Comparison of ENCODE assay signal across 9 cellular contexts in the genomic region with DNA sequence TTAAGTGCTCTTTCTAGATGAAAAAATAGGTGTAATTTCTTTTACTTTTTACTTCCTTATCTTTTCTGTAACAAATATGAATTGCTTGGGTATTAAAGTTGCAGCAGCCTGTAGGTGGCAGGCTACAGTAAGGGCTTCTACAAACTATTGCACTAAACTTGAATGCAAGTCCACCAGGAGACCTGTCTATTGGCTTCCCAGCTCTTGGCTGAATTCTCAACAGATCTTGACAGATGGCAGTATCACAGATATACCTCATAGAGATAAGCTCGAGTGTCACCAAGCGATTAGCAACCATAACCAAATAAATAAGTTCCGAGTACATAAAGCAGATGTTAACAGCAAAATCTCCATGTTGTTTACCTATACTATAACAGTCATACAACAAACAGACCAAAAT. TPM values are rescaled to one million over a fixed set of nuclear protein-coding genes. Genes with fewer than 3 reads are reported as not detected.
DNase-seq lines count a peak whose midpoint lies in the region; ATAC-seq and TF ChIP-seq lines count a peak whose summit lies in the region.
"Had no signal": no experiment of that assay in that cellular context is flagged by ENCODE, and none has a peak within 500 bp of the region (broad histone marks: within the 10 kb centered on the region; RNA-seq: fewer than 3 reads in every experiment).

No MANE protein-coding gene starts in this region.

- no peaks in the 10 kb centered on the region for H3K9me3 ChIP-seq in HCT116 (ENCODE audit: control insufficient read depth in 1 of 2, insufficient read depth in 1 of 2, low read depth in 1 of 2, low read length in 2 of 2)

- intact Hi-C loops in HCT116 (cut with micrococcal nuclease): loop anchor here (2.0 to 5.0 kb wide), 2 partner anchors 87 to 188 kb away; no protein-coding TSS in a partner anchor

- H3K27ac ChIP-seq in HCT116 (ENCODE audit: low read depth, low read length): no peak overlapping the region

- H3K4me1 ChIP-seq in HCT116 (ENCODE audit: control insufficient read depth in 1 of 2, insufficient read depth in 2 of 2, low read length in 2 of 2): peaks cover 13 to 14% of the 10 kb centered on the region in 2 experiments

- no peak overlapping the region for H2AFZ ChIP-seq in HCT116 (ENCODE audit: low read depth, low read length, poor library complexity, severe bottlenecking)

- TF ChIP-seq POLR2A in HCT116 (IDR thresholded peaks at IDR 0.05; ENCODE audit: borderline replicate concordance, extremely low read depth, insufficient read depth, insufficient read length): no peak

- H3K27me3 ChIP-seq in HCT116 (ENCODE audit: insufficient read depth, low read length): no peaks in the 10 kb centered on the region

- TF ChIP-seq RAD21 in HCT116 (IDR thresholded peaks at IDR 0.05; ENCODE audit: low read depth): peak; percentile 80

- H3K79me2 ChIP-seq in HCT116 (ENCODE audit: insufficient read depth, low read length): no peaks in the 10 kb centered on the region

- peak; percentile 35 for DNase-seq in COR-L47 (lab: John Stamatoyannopoulos, UW)
- peak; percentile 72 for DNase-seq in HCT116 (ENCODE audit: low read depth, low spot score)
- DNase-seq in OCI-M1 (lab: John Stamatoyannopoulos, UW): peak; percentile 79
- DNase-seq in activated naive CD4-positive, alpha-beta T cell treated with anti-CD3 and anti-CD28 coated beads, Interleukin-2, amount 50 U/mL, for 16 hours: peak; percentile 41
- peak; percentile 42 for DNase-seq in glomerular endothelial cell (ENCODE audit: extremely low read depth, low read depth, low spot score)
- peak; percentile 35 for DNase-seq in pulmonary artery endothelial cell (ENCODE audit: low read depth, low spot score)

- RAD21 ChIA-PET in HCT116 (lab: Charles Lee; ENCODE audit: low non-redundant PET in 1 of 2, low total read pairs in 2 of 2, uncharacterized antibody in 2 of 2, unreplicated experiment in 2 of 2): interaction anchor here (0.7 to 1.3 kb wide), 3 partner anchors 187 to 188 kb away, joined by 3 to 9 read pairs (median 3); no protein-coding TSS in a partner anchor

- POLR2A ChIA-PET in HCT116 (lab: Charles Lee): interaction anchor here (1.5 kb wide), 1 partner anchor 96 kb away, joined by 4 read pairs; no protein-coding TSS in a partner anchor

- no peaks in the 10 kb centered on the region for H3K9me2 ChIP-seq in HCT116 (ENCODE audit: insufficient read depth)

- ATAC-seq in HCT116 (peak; percentile 96), HG03520 (IDR thresholded peaks at IDR 0.05; ENCODE audit: unreplicated experiment) (no peak), HG02763 (IDR thresholded peaks at IDR 0.05; ENCODE audit: unreplicated experiment) (no peak)

- TF ChIP-seq CTCF in HCT116 (IDR thresholded peaks at IDR 0.05 in 2 of 3, conservative IDR thresholded peaks at IDR 0.05 in 1 of 3; ENCODE audit: borderline replicate concordance in 1 of 3, insufficient read depth in 1 of 3, low read depth in 2 of 3, low read length in 2 of 3): peak; percentile 76 to 89 (median 83)

- H4K20me1 ChIP-seq in HCT116 (ENCODE audit: insufficient read depth): no peaks in the 10 kb centered on the region

- no TSS peak for BruUV-seq in HCT116 (replicated peaks; lab: Mats Ljungman, UMichigan)

- H3K36me3 ChIP-seq in HCT116 (ENCODE audit: control insufficient read depth in 1 of 2, insufficient read depth in 2 of 2, low read length in 2 of 2): peaks cover 0 to 8% of the 10 kb centered on the region in 2 experiments; a peak in 1 of 4 replicates

- CTCF ChIA-PET in HCT116 (lab: Charles Lee): interaction anchor here (0.7 to 2.5 kb wide), 10 partner anchors 11 to 275 kb away, joined by 3 to 18 read pairs (median 4); no protein-coding TSS in a partner anchor

- no peak overlapping the region for H3K9ac ChIP-seq in HCT116 (ENCODE audit: low read length)

- H3K4me3 ChIP-seq in HCT116 (replicated peaks in 1 of 2; ENCODE audit: low read depth in 1 of 2, low read length in 2 of 2): no peak overlapping the region

- no peak overlapping the region for H3K4me2 ChIP-seq in HCT116 (ENCODE audit: low read length)

TF ChIP-seq in HCT116, 20 proteins besides CTCF, POLR2A, EP300 and RAD21:
- TF ChIP-seq SIN3A (IDR thresholded peaks at IDR 0.05; ENCODE audit: low read depth): no peak
- TF ChIP-seq FOSL1 (IDR thresholded peaks at IDR 0.05; ENCODE audit: low read depth): no peak
- TF ChIP-seq SRF (IDR thresholded peaks at IDR 0.05; ENCODE audit: low read depth): no peak
- TF ChIP-seq, protein P1, sequence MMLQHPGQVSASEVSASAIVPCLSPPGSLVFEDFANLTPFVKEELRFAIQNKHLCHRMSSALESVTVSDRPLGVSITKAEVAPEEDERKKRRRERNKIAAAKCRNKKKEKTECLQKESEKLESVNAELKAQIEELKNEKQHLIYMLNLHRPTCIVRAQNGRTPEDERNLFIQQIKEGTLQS (IDR thresholded peaks at IDR 0.05): no peak
- no peak for TF ChIP-seq ELF1 (IDR thresholded peaks at IDR 0.05; ENCODE audit: borderline replicate concordance, low read depth)
- no peak for TF ChIP-seq CEBPB (IDR thresholded peaks at IDR 0.05; ENCODE audit: low read depth)
- TF ChIP-seq, protein P2, sequence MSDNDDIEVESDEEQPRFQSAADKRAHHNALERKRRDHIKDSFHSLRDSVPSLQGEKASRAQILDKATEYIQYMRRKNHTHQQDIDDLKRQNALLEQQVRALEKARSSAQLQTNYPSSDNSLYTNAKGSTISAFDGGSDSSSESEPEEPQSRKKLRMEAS (IDR thresholded peaks at IDR 0.05): no peak
- no peak for TF ChIP-seq EZH2 (IDR thresholded peaks at IDR 0.05)
- TF ChIP-seq SP1 (IDR thresholded peaks at IDR 0.05; ENCODE audit: low read depth): no peak
- TF ChIP-seq TCF7L2 (IDR thresholded peaks at IDR 0.05; ENCODE audit: borderline replicate concordance, extremely low read depth, insufficient read depth, insufficient read length): no peak
- TF ChIP-seq, protein P3, sequence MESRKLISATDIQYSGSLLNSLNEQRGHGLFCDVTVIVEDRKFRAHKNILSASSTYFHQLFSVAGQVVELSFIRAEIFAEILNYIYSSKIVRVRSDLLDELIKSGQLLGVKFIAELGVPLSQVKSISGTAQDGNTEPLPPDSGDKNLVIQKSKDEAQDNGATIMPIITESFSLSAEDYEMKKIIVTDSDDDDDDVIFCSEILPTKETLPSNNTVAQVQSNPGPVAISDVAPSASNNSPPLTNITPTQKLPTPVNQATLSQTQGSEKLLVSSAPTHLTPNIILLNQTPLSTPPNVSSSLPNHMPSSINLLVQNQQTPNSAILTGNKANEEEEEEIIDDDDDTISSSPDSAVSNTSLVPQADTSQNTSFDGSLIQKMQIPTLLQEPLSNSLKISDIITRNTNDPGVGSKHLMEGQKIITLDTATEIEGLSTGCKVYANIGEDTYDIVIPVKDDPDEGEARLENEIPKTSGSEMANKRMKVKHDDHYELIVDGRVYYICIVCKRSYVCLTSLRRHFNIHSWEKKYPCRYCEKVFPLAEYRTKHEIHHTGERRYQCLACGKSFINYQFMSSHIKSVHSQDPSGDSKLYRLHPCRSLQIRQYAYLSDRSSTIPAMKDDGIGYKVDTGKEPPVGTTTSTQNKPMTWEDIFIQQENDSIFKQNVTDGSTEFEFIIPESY (IDR thresholded peaks at IDR 0.05; ENCODE audit: extremely low read depth, insufficient replicate concordance, low read length): no peak
- TF ChIP-seq, protein P4, sequence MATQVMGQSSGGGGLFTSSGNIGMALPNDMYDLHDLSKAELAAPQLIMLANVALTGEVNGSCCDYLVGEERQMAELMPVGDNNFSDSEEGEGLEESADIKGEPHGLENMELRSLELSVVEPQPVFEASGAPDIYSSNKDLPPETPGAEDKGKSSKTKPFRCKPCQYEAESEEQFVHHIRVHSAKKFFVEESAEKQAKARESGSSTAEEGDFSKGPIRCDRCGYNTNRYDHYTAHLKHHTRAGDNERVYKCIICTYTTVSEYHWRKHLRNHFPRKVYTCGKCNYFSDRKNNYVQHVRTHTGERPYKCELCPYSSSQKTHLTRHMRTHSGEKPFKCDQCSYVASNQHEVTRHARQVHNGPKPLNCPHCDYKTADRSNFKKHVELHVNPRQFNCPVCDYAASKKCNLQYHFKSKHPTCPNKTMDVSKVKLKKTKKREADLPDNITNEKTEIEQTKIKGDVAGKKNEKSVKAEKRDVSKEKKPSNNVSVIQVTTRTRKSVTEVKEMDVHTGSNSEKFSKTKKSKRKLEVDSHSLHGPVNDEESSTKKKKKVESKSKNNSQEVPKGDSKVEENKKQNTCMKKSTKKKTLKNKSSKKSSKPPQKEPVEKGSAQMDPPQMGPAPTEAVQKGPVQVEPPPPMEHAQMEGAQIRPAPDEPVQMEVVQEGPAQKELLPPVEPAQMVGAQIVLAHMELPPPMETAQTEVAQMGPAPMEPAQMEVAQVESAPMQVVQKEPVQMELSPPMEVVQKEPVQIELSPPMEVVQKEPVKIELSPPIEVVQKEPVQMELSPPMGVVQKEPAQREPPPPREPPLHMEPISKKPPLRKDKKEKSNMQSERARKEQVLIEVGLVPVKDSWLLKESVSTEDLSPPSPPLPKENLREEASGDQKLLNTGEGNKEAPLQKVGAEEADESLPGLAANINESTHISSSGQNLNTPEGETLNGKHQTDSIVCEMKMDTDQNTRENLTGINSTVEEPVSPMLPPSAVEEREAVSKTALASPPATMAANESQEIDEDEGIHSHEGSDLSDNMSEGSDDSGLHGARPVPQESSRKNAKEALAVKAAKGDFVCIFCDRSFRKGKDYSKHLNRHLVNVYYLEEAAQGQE (IDR thresholded peaks at IDR 0.05; ENCODE audit: low read depth): no peak
- TF ChIP-seq EGR1 (IDR thresholded peaks at IDR 0.05; ENCODE audit: low read depth): no peak
- no peak for TF ChIP-seq EZH2phosphoT487 (IDR thresholded peaks at IDR 0.05; ENCODE audit: borderline replicate concordance)
- TF ChIP-seq YY1 (IDR thresholded peaks at IDR 0.05; ENCODE audit: extremely low read depth, insufficient replicate concordance, low read depth, low read length): no peak
- TF ChIP-seq CBX3 (IDR thresholded peaks at IDR 0.05; ENCODE audit: low read depth): no peak
- no peak for TF ChIP-seq ZFX (IDR thresholded peaks at IDR 0.05)

RNA-seq across cellular contexts. Expression of a gene that starts 5.9 kb away (rescaled TPM):
- total RNA-seq in HCT116 (2021; ENCODE audit: unreplicated experiment): 26.7 TPM
- polyA plus RNA-seq in HCT116 (2012): 23.7 and 23.8 TPM in 2 replicates
- 37.2 and 37.5 TPM in 2 replicates for total RNA-seq in glomerular endothelial cell
- total RNA-seq in pulmonary artery endothelial cell: 29.7 and 49.2 TPM in 2 replicates

RNA-seq across cellular contexts. Expression of a gene that starts 50.9 kb away (rescaled TPM):
- not detected for total RNA-seq in HCT116 (2021; ENCODE audit: unreplicated experiment)
- polyA plus RNA-seq in HCT116 (2012): not detected in 2 replicates
- total RNA-seq in glomerular endothelial cell: not detected in 2 replicates
- total RNA-seq in pulmonary artery endothelial cell: not detected in 2 replicates
- total RNA-seq: T-helper 1 cell treated with Interleukin-12 subunit alpha and Interleukin-12 subunit beta and Interleukin-4 antibody, amounts not matched to agents 30 ng/mL and 1 ng/mL, for 36 hours had no signal
